Comparison of ENCODE assay signal across 1 cellular context in the genomic region with DNA sequence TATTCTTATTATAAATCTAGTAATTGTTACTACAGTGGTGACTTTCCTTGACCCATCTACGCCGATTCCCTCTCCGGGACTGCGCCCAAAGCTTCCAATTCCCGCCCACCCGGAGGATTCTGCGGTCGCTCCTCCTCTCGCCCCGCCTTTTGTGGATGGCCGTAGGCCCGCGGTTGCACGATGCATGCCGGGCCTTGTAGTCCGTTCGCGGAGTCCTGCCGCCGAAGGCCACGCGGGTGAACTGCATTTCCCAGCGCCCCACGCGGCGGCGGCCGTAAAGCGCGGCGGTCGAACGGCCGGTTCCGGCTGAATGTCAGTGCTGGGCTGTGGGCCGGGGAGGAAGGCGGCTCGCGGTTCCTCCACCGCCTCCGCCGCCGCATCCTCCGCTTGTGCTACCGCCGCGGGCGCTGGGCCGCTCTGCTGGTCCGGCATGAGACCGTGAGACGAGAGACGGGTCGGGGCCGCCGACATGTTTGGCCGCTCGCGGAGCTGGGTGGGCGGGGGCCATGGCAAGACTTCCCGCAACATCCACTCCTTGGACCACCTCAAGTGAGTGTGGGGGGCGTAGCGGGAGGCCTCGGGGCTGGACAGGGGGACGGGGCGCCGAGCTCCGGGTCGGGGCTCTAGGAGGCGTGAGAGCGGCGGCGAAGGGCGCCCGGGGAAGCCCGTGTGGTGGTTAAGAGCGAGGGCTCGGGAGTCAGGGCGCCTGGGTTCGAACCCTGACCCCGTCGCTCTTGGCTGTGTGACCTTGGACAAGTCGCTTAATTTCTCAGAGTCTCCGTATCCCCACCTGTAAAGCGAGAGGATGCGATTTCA.
A peak's percentile ranks its signal among the peaks of the same experiment; 100 is the strongest.
TF ChIP-seq lines count a peak whose summit lies in the region.

A gene with protein sequence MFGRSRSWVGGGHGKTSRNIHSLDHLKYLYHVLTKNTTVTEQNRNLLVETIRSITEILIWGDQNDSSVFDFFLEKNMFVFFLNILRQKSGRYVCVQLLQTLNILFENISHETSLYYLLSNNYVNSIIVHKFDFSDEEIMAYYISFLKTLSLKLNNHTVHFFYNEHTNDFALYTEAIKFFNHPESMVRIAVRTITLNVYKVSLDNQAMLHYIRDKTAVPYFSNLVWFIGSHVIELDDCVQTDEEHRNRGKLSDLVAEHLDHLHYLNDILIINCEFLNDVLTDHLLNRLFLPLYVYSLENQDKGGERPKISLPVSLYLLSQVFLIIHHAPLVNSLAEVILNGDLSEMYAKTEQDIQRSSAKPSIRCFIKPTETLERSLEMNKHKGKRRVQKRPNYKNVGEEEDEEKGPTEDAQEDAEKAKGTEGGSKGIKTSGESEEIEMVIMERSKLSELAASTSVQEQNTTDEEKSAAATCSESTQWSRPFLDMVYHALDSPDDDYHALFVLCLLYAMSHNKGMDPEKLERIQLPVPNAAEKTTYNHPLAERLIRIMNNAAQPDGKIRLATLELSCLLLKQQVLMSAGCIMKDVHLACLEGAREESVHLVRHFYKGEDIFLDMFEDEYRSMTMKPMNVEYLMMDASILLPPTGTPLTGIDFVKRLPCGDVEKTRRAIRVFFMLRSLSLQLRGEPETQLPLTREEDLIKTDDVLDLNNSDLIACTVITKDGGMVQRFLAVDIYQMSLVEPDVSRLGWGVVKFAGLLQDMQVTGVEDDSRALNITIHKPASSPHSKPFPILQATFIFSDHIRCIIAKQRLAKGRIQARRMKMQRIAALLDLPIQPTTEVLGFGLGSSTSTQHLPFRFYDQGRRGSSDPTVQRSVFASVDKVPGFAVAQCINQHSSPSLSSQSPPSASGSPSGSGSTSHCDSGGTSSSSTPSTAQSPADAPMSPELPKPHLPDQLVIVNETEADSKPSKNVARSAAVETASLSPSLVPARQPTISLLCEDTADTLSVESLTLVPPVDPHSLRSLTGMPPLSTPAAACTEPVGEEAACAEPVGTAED (plus strand): TSS at position 316 of the 816 bp plus-strand sequence. CDS start 154 bp downstream, at position 470.

TF ChIP-seq in H1, 55 proteins besides CTCF, POLR2A, EP300 and RAD21:
- TF ChIP-seq POU5F1 (IDR thresholded peaks at IDR 0.05; ENCODE audit: low read depth, low read length) (no peak), EZH2 (IDR thresholded peaks at IDR 0.05; ENCODE audit: low read depth, low read length, severe bottlenecking) (no peak), MAFK (IDR thresholded peaks at IDR 0.05; ENCODE audit: low read depth, low read length) (no peak), SIX5 (IDR thresholded peaks at IDR 0.05; ENCODE audit: low read depth, low read length) (peak; percentile 97), SIRT6 (IDR thresholded peaks at IDR 0.05; ENCODE audit: low read length) (no peak), POLR2AphosphoS5 (IDR thresholded peaks at IDR 0.05; ENCODE audit: low read depth, low read length) (no peak), JUND (IDR thresholded peaks at IDR 0.05; ENCODE audit: low read length) (no peak), SP2 (IDR thresholded peaks at IDR 0.05; ENCODE audit: low read length) (no peak), CBX5 (IDR thresholded peaks at IDR 0.05; ENCODE audit: low read depth, low read length) (no peak), TAF7 (optimal IDR thresholded peaks at IDR 0.05; ENCODE audit: borderline replicate concordance, low read depth, low read length) (peak; percentile 34), PHF8 (conservative IDR thresholded peaks at IDR 0.05; ENCODE audit: low read depth, low read length) (peak; percentile 24; the same call in 1 of the 2 replicates), TCF12 (IDR thresholded peaks at IDR 0.05; ENCODE audit: low read depth, low read length) (no peak), RNF2 (IDR thresholded peaks at IDR 0.05; ENCODE audit: borderline replicate concordance, low read depth, low read length, missing control alignments, poor library complexity, severe bottlenecking) (no peak), JUN (IDR thresholded peaks at IDR 0.05; ENCODE audit: low read depth, low read length) (no peak), KDM5A (IDR thresholded peaks at IDR 0.05; ENCODE audit: low read length) (no peak), SP4 (IDR thresholded peaks at IDR 0.05; ENCODE audit: low read length) (0 out of 2 replicates have a peak, but pooled peaks have one; percentile 49), TAF1 (IDR thresholded peaks at IDR 0.05; ENCODE audit: low read depth, low read length) (peak; percentile 66), SIN3A (conservative IDR thresholded peaks at IDR 0.05 in 1 of 2, IDR thresholded peaks at IDR 0.05 in 1 of 2; ENCODE audit: low read depth in 1 of 2, low read length in 2 of 2) (peak in 1 of 2 experiments; percentile 73; a peak in 2 of 4 replicates), BCL11A (IDR thresholded peaks at IDR 0.05; ENCODE audit: low read depth in 2 of 2, low read length in 2 of 2) (no peak), CEBPB (IDR thresholded peaks at IDR 0.05; ENCODE audit: low read depth, low read length) (no peak), ZNF274 (IDR thresholded peaks at IDR 0.05; ENCODE audit: borderline replicate concordance, extremely low read depth, low read length) (no peak), SRF (IDR thresholded peaks at IDR 0.05; ENCODE audit: low read depth, low read length) (no peak), CTBP2 (IDR thresholded peaks at IDR 0.05; ENCODE audit: borderline replicate concordance, insufficient read depth, insufficient read length, low read length) (peak; percentile 30), SP1 (IDR thresholded peaks at IDR 0.05; ENCODE audit: low read depth, low read length) (peak; percentile 58; the same call in 1 of the 2 replicates), NRF1 (IDR thresholded peaks at IDR 0.05; ENCODE audit: low read depth, low read length) (no peak), SAP30 (IDR thresholded peaks at IDR 0.05; ENCODE audit: insufficient read depth, insufficient replicate concordance, low read length) (no peak), SUZ12 (IDR thresholded peaks at IDR 0.05; ENCODE audit: low read length) (no peak), CBX8 (IDR thresholded peaks at IDR 0.05; ENCODE audit: borderline replicate concordance, low read depth, low read length) (no peak), ASH2L (IDR thresholded peaks at IDR 0.05; ENCODE audit: low read length) (peak; percentile 39), CREB1 (IDR thresholded peaks at IDR 0.05) (peak; percentile 77), CHD2 (IDR thresholded peaks at IDR 0.05; ENCODE audit: low read length) (peak; percentile 52; the same call in 1 of the 2 replicates), TBP (IDR thresholded peaks at IDR 0.05; ENCODE audit: low read depth, low read length) (peak; percentile 44; the same call in 1 of the 2 replicates), GTF2F1 (IDR thresholded peaks at IDR 0.05; ENCODE audit: borderline replicate concordance, low read depth, low read length) (no peak), KDM4A (IDR thresholded peaks at IDR 0.05; ENCODE audit: low read depth, low read length, severe bottlenecking) (peak; percentile 66), KDM1A (IDR thresholded peaks at IDR 0.05; ENCODE audit: borderline replicate concordance, low read length) (peak; percentile 37; the same call in 1 of the 2 replicates), YY1 (IDR thresholded peaks at IDR 0.05; ENCODE audit: low read depth, low read length) (peak; percentile 85), FOSL1 (IDR thresholded peaks at IDR 0.05; ENCODE audit: insufficient read depth, low read depth, low read length) (no peak), BRCA1 (IDR thresholded peaks at IDR 0.05; ENCODE audit: low read depth, low read length) (no peak; the same call in 1 of the 2 replicates)
- TF ChIP-seq, protein P1, sequence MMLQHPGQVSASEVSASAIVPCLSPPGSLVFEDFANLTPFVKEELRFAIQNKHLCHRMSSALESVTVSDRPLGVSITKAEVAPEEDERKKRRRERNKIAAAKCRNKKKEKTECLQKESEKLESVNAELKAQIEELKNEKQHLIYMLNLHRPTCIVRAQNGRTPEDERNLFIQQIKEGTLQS (IDR thresholded peaks at IDR 0.05; ENCODE audit: insufficient read depth, low read depth, low read length) = peak; percentile 97
- TF ChIP-seq, protein P2, sequence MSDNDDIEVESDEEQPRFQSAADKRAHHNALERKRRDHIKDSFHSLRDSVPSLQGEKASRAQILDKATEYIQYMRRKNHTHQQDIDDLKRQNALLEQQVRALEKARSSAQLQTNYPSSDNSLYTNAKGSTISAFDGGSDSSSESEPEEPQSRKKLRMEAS (IDR thresholded peaks at IDR 0.05) = peak; percentile 72
- TF ChIP-seq, protein P3, sequence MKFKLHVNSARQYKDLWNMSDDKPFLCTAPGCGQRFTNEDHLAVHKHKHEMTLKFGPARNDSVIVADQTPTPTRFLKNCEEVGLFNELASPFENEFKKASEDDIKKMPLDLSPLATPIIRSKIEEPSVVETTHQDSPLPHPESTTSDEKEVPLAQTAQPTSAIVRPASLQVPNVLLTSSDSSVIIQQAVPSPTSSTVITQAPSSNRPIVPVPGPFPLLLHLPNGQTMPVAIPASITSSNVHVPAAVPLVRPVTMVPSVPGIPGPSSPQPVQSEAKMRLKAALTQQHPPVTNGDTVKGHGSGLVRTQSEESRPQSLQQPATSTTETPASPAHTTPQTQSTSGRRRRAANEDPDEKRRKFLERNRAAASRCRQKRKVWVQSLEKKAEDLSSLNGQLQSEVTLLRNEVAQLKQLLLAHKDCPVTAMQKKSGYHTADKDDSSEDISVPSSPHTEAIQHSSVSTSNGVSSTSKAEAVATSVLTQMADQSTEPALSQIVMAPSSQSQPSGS (IDR thresholded peaks at IDR 0.05; ENCODE audit: low read length) = no peak
- TF ChIP-seq, protein P4, sequence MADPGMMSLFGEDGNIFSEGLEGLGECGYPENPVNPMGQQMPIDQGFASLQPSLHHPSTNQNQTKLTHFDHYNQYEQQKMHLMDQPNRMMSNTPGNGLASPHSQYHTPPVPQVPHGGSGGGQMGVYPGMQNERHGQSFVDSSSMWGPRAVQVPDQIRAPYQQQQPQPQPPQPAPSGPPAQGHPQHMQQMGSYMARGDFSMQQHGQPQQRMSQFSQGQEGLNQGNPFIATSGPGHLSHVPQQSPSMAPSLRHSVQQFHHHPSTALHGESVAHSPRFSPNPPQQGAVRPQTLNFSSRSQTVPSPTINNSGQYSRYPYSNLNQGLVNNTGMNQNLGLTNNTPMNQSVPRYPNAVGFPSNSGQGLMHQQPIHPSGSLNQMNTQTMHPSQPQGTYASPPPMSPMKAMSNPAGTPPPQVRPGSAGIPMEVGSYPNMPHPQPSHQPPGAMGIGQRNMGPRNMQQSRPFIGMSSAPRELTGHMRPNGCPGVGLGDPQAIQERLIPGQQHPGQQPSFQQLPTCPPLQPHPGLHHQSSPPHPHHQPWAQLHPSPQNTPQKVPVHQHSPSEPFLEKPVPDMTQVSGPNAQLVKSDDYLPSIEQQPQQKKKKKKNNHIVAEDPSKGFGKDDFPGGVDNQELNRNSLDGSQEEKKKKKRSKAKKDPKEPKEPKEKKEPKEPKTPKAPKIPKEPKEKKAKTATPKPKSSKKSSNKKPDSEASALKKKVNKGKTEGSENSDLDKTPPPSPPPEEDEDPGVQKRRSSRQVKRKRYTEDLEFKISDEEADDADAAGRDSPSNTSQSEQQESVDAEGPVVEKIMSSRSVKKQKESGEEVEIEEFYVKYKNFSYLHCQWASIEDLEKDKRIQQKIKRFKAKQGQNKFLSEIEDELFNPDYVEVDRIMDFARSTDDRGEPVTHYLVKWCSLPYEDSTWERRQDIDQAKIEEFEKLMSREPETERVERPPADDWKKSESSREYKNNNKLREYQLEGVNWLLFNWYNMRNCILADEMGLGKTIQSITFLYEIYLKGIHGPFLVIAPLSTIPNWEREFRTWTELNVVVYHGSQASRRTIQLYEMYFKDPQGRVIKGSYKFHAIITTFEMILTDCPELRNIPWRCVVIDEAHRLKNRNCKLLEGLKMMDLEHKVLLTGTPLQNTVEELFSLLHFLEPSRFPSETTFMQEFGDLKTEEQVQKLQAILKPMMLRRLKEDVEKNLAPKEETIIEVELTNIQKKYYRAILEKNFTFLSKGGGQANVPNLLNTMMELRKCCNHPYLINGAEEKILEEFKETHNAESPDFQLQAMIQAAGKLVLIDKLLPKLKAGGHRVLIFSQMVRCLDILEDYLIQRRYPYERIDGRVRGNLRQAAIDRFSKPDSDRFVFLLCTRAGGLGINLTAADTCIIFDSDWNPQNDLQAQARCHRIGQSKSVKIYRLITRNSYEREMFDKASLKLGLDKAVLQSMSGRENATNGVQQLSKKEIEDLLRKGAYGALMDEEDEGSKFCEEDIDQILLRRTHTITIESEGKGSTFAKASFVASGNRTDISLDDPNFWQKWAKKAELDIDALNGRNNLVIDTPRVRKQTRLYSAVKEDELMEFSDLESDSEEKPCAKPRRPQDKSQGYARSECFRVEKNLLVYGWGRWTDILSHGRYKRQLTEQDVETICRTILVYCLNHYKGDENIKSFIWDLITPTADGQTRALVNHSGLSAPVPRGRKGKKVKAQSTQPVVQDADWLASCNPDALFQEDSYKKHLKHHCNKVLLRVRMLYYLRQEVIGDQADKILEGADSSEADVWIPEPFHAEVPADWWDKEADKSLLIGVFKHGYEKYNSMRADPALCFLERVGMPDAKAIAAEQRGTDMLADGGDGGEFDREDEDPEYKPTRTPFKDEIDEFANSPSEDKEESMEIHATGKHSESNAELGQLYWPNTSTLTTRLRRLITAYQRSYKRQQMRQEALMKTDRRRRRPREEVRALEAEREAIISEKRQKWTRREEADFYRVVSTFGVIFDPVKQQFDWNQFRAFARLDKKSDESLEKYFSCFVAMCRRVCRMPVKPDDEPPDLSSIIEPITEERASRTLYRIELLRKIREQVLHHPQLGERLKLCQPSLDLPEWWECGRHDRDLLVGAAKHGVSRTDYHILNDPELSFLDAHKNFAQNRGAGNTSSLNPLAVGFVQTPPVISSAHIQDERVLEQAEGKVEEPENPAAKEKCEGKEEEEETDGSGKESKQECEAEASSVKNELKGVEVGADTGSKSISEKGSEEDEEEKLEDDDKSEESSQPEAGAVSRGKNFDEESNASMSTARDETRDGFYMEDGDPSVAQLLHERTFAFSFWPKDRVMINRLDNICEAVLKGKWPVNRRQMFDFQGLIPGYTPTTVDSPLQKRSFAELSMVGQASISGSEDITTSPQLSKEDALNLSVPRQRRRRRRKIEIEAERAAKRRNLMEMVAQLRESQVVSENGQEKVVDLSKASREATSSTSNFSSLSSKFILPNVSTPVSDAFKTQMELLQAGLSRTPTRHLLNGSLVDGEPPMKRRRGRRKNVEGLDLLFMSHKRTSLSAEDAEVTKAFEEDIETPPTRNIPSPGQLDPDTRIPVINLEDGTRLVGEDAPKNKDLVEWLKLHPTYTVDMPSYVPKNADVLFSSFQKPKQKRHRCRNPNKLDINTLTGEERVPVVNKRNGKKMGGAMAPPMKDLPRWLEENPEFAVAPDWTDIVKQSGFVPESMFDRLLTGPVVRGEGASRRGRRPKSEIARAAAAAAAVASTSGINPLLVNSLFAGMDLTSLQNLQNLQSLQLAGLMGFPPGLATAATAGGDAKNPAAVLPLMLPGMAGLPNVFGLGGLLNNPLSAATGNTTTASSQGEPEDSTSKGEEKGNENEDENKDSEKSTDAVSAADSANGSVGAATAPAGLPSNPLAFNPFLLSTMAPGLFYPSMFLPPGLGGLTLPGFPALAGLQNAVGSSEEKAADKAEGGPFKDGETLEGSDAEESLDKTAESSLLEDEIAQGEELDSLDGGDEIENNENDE (IDR thresholded peaks at IDR 0.05; ENCODE audit: insufficient replicate concordance, low read length) = no peak
